1 cellular context compared by ENCODE assay signal in genomic region chrX:1614927-1615326, GRCh38.
TF ChIP-seq lines count a peak whose summit lies in the region.

Gene ASMT, plus strand, starts transcription at chrX:1615059. Its CDS starts 141 bp downstream, at chrX:1615200.

TF ChIP-seq in H1, 55 proteins besides CTCF, POLR2A, EP300 and RAD21 (continued from another document):
- no peak for TF ChIP-seq CHD7 (IDR thresholded peaks at IDR 0.05; ENCODE audit: insufficient replicate concordance, low read length)
- TF ChIP-seq JUND (IDR thresholded peaks at IDR 0.05; ENCODE audit: low read length) = no peak
- no peak for TF ChIP-seq CREB1 (IDR thresholded peaks at IDR 0.05)
- TF ChIP-seq SIRT6 (IDR thresholded peaks at IDR 0.05; ENCODE audit: low read length) = no peak
- no peak for TF ChIP-seq KDM1A (IDR thresholded peaks at IDR 0.05; ENCODE audit: borderline replicate concordance, low read length)
- no peak for TF ChIP-seq RBBP5 (IDR thresholded peaks at IDR 0.05; ENCODE audit: borderline replicate concordance, low read depth, low read length)
